ENCODE assay signal across 9 cellular contexts in genomic region chr7:22576941-22577927, GRCh38.
DNase-seq lines count a peak whose midpoint lies in the region; TF ChIP-seq lines count a peak whose summit lies in the region.
"Had no signal": no experiment of that assay in that cellular context is flagged by ENCODE, and none has a peak within 500 bp of the region (broad histone marks: within the 10 kb centered on the region; RNA-seq: fewer than 3 reads in every experiment).

No MANE protein-coding gene starts in this region.

- peak; percentile 67 for DNase-seq in HK-2 (ENCODE audit: unreplicated experiment)
- DNase-seq in astrocyte of the spinal cord (ENCODE audit: low read depth, low spot score), result peak; percentile 94
- peak; percentile 97 for DNase-seq in kidney glomerular epithelial cell (lab: John Stamatoyannopoulos, UW)
- peak; percentile 98 for DNase-seq in stromal cell of bone marrow (ENCODE audit: low read depth)
- DNase-seq in NCI-H446 treated with DMSO at 0.1 percent for 48 hours (lab: John Stamatoyannopoulos, UW), result no peak
- DNase-seq in NCI-H748 treated with DMSO at 0.1 percent for 48 hours (lab: John Stamatoyannopoulos, UW), result no peak
- no peak for DNase-seq in SHP77 (lab: John Stamatoyannopoulos, UW)
- DNase-seq in NK-92 treated with Interleukin-12 subunit alpha and Interleukin-12 subunit beta, amount 100 ng/mL, for 24 hours (lab: John Stamatoyannopoulos, UW), result no peak
- DNase-seq: NCI-H1436 treated with DMSO at 0.1 percent for 48 hours had no signal

- no peak for TF ChIP-seq CTCF in astrocyte of the spinal cord (IDR thresholded peaks at IDR 0.05; ENCODE audit: low read depth, low read length)

- H3K4me3 ChIP-seq in astrocyte of the spinal cord (ENCODE audit: low read depth, low read length), result no peak overlapping the region

- in situ Hi-C loops in astrocyte of the spinal cord (cut with HindIII; ENCODE audit: low sequenced_read_pairs), result no loop called here

Comparison
In these comparisons a context has a peak if more than half of its experiments do, and no peak if none do; other contexts are left out.
1. DNase-seq: peak in HK-2 (single experiment), astrocyte of the spinal cord (single experiment), kidney glomerular epithelial cell (single experiment) and stromal cell of bone marrow (single experiment); none in NCI-H446 treated with DMSO at 0.1 percent for 48 hours (single experiment), NCI-H748 treated with DMSO at 0.1 percent for 48 hours (single experiment), SHP77 (0 of 2) and NK-92 treated with Interleukin-12 subunit alpha and Interleukin-12 subunit beta, amount 100 ng/mL, for 24 hours (single experiment).